ENCODE assay signal across 16 cellular contexts in genomic region chr10:103141950-103142349, GRCh38. TPM values are rescaled to one million over a fixed set of nuclear protein-coding genes. Genes with fewer than 3 reads are reported as not detected.
A peak's percentile ranks its signal among the peaks of the same experiment; 100 is the strongest.
DNase-seq lines count a peak whose midpoint lies in the region; ATAC-seq and TF ChIP-seq lines count a peak whose summit lies in the region.
"Had no signal": no experiment of that assay in that cellular context is flagged by ENCODE, and none has a peak within 500 bp of the region (broad histone marks: within the 10 kb centered on the region; RNA-seq: fewer than 3 reads in every experiment).

No MANE protein-coding gene starts in this region.

- H3K14ac ChIP-seq in H9 (ENCODE audit: insufficient read depth, low read length), result no peak overlapping the region

- no peak overlapping the region for H2BK12ac ChIP-seq in H9 (ENCODE audit: insufficient read length, low read depth, low read length)

- no peak for ATAC-seq in T-helper 17 cell
- ATAC-seq in stimulated activated naive B cell treated with anti-CD40 and anti-IgM and Interleukin-4, amounts not matched to agents 10 μg/mL and 1 μg/mL and 100 μg/mL, for 72 hours (replicated peaks), result no peak
- ATAC-seq: HCT116, K562 had no signal

- H3K4me1 Mint-ChIP-seq in H9, result peaks cover 8 to 13% of the 10 kb centered on the region in 2 experiments
- peaks cover 20% of the 10 kb centered on the region for H3K4me1 Mint-ChIP-seq in T-helper 17 cell
- H3K4me1 Mint-ChIP-seq in nephron, result peaks cover 46% of the 10 kb centered on the region
- H3K4me1 Mint-ChIP-seq in stimulated activated naive B cell treated with anti-CD40 and anti-IgM and Interleukin-4, amounts not matched to agents 10 μg/mL and 1 μg/mL and 100 μg/mL, for 72 hours, result peaks cover 0 to 3% of the 10 kb centered on the region in 2 donors
- H3K4me1 Mint-ChIP-seq: B cell had no signal

- H2BK5ac ChIP-seq in H9 (ENCODE audit: insufficient read length, low read length), result no peak overlapping the region

- H3K36me3 Mint-ChIP-seq in H9 (ENCODE audit: insufficient read depth in 1 of 3, low read depth in 3 of 3) (peaks cover 10 to 28% (median 14%) of the 10 kb centered on the region in 3 experiments), T-helper 17 cell (ENCODE audit: low read depth) (peaks cover 7% of the 10 kb centered on the region), nephron (ENCODE audit: low read depth) (peaks cover 44% of the 10 kb centered on the region)
- H3K36me3 Mint-ChIP-seq in stimulated activated naive B cell treated with anti-CD40 and anti-IgM and Interleukin-4, amounts not matched to agents 10 μg/mL and 1 μg/mL and 100 μg/mL, for 72 hours, result peaks cover 21 to 38% of the 10 kb centered on the region in 2 donors

- no peak overlapping the region for H2AFZ ChIP-seq in H9 (ENCODE audit: low read length)

- H3K4ac ChIP-seq in H9 (ENCODE audit: low read depth, low read length), result no peak overlapping the region

- no peak overlapping the region for H4K91ac ChIP-seq in H9 (ENCODE audit: insufficient read length, low read depth, low read length)

- no peaks in the 10 kb centered on the region for H3K27me3 ChIP-seq in H9 (ENCODE audit: insufficient read depth, low read length)

- H3K27me3 Mint-ChIP-seq in H9 (ENCODE audit: low read depth), result no peaks in the 10 kb centered on the region
- no peaks in the 10 kb centered on the region for H3K27me3 Mint-ChIP-seq in T-helper 17 cell
- no peaks in the 10 kb centered on the region for H3K27me3 Mint-ChIP-seq in nephron (ENCODE audit: low read depth)
- no peaks in the 10 kb centered on the region for H3K27me3 Mint-ChIP-seq in stimulated activated naive B cell treated with anti-CD40 and anti-IgM and Interleukin-4, amounts not matched to agents 10 μg/mL and 1 μg/mL and 100 μg/mL, for 72 hours
- H3K27me3 Mint-ChIP-seq: B cell; CD4-positive, CD25-positive, alpha-beta regulatory T cell had no signal

- no peak overlapping the region for H3K9ac ChIP-seq in H9 (ENCODE audit: extremely low read depth, insufficient read length, low read length)

- H3K27ac Mint-ChIP-seq in H9, result peak overlapping the region in 2 of 3 experiments; percentile 68 to 75; a peak in 4 of 7 replicates
- H3K27ac Mint-ChIP-seq in T-helper 17 cell, result peak overlapping the region; percentile 49
- H3K27ac Mint-ChIP-seq in nephron, result peak overlapping the region; percentile 26 to 61 (median 45)
- peak overlapping the region; percentile 15 for H3K27ac Mint-ChIP-seq in stimulated activated naive B cell treated with anti-CD40 and anti-IgM and Interleukin-4, amounts not matched to agents 10 μg/mL and 1 μg/mL and 100 μg/mL, for 72 hours
- H3K27ac Mint-ChIP-seq: B cell had no signal

- H3K4me3 Mint-ChIP-seq in H9, result no peak overlapping the region
- no peak overlapping the region for H3K4me3 Mint-ChIP-seq in T-helper 17 cell
- peak overlapping the region in 1 of 3 experiments; percentile 10 for H3K4me3 Mint-ChIP-seq in nephron
- no peak overlapping the region for H3K4me3 Mint-ChIP-seq in stimulated activated naive B cell treated with anti-CD40 and anti-IgM and Interleukin-4, amounts not matched to agents 10 μg/mL and 1 μg/mL and 100 μg/mL, for 72 hours
- H3K4me3 Mint-ChIP-seq: B cell; CD4-positive, CD25-positive, alpha-beta regulatory T cell had no signal

- no peak overlapping the region for H3K56ac ChIP-seq in H9 (ENCODE audit: insufficient read length, low read depth, low read length)

- H2BK15ac ChIP-seq in H9 (ENCODE audit: low read depth, low read length), result no peak overlapping the region

- H4K5ac ChIP-seq in H9 (ENCODE audit: insufficient read length, low read depth, low read length), result no peak overlapping the region

- H2BK120ac ChIP-seq in H9 (ENCODE audit: low read depth, low read length, poor library complexity, severe bottlenecking), result no peak overlapping the region

- no peak overlapping the region for H3K18ac ChIP-seq in H9 (ENCODE audit: insufficient read length, low read depth, low read length)

- H3K9me3 ChIP-seq in H9 (ENCODE audit: control insufficient read depth, low read depth, low read length) (no peaks in the 10 kb centered on the region), T-helper 17 cell (ENCODE audit: control insufficient read depth, low read length, poor library complexity, severe bottlenecking) (no peaks in the 10 kb centered on the region)

- no peak overlapping the region for H3K23ac ChIP-seq in H9 (ENCODE audit: insufficient read length, low read depth, low read length)

- no peak for DNase-seq in H9
- no peak for DNase-seq in T-helper 17 cell
- no peak for DNase-seq in stimulated activated naive B cell treated with anti-CD40 and anti-IgM and Interleukin-4, amounts not matched to agents 10 μg/mL and 1 μg/mL and 100 μg/mL, for 72 hours
- no peak for DNase-seq in NCI-H187 (lab: John Stamatoyannopoulos, UW)
- no peak for DNase-seq in activated T-cell treated with anti-CD3 and anti-CD28 coated beads for 4 hours
- no peak for DNase-seq in NCI-H774 (lab: John Stamatoyannopoulos, UW)
- DNase-seq: CD4-positive, CD25-positive, alpha-beta regulatory T cell; NCI-H187 treated with DMSO at 0.1 percent for 48 hours; NCI-H69; NK-92 treated with Interleukin-12 subunit alpha and Interleukin-12 subunit beta, amount 100 ng/mL, for 24 hours; RPMI8226; SIG-M5 had no signal

- H3K27ac ChIP-seq in H9 (ENCODE audit: insufficient read length, low read depth, low read length), result no peak overlapping the region

- no peak overlapping the region for H2AK5ac ChIP-seq in H9 (ENCODE audit: insufficient read length, low read length)

- H3K79me1 ChIP-seq in H9 (ENCODE audit: insufficient read depth, low read depth, low read length, poor library complexity, severe bottlenecking), result no peaks in the 10 kb centered on the region

- no peak overlapping the region for H3T11ph ChIP-seq in H9 (ENCODE audit: low read length)

- no peak for TF ChIP-seq CTCF in H9 (conservative IDR thresholded peaks at IDR 0.05)
- no peak for TF ChIP-seq CTCF in nephron (IDR thresholded peaks at IDR 0.05; ENCODE audit: unreplicated experiment in 3 of 3)

- peaks cover 2% of the 10 kb centered on the region; the same call in 1 of the 2 replicates for H3K4me1 ChIP-seq in H9 (ENCODE audit: insufficient read depth, low read length)

- no peaks in the 10 kb centered on the region for H3K23me2 ChIP-seq in H9 (ENCODE audit: insufficient read length, low read depth, low read length, poor library complexity, severe bottlenecking)

- no peaks in the 10 kb centered on the region for H4K20me1 ChIP-seq in H9 (ENCODE audit: control insufficient read depth, insufficient read depth, insufficient read length)

- H2BK20ac ChIP-seq in H9 (ENCODE audit: low read depth, low read length, poor library complexity, severe bottlenecking), result no peak overlapping the region

- no peaks in the 10 kb centered on the region for H3K79me2 ChIP-seq in H9 (ENCODE audit: insufficient read depth, low read length)

- H3K9me3 Mint-ChIP-seq in H9 (no peaks in the 10 kb centered on the region), nephron (no peaks in the 10 kb centered on the region)
- H3K9me3 Mint-ChIP-seq in stimulated activated naive B cell treated with anti-CD40 and anti-IgM and Interleukin-4, amounts not matched to agents 10 μg/mL and 1 μg/mL and 100 μg/mL, for 72 hours, result no peaks in the 10 kb centered on the region
- H3K9me3 Mint-ChIP-seq: CD4-positive, CD25-positive, alpha-beta regulatory T cell had no signal

- H3K4me2 ChIP-seq in H9 (ENCODE audit: insufficient read depth, insufficient read length, low read length), result no peak overlapping the region

- WGBS in H9 (ENCODE audit: extremely low coverage, insufficient read length, low lambda C conversion rate), result no CpG with 5 or more reads among the region's 2 CpGs

- H4K8ac ChIP-seq in H9 (replicated peaks; ENCODE audit: insufficient read length, low read depth, low read length), result no peak overlapping the region

RNA-seq across cellular contexts. Expression of gene NT5C2, which starts 51.1 kb away (rescaled TPM):
- 64.4 and 69.6 TPM in 2 replicates for total RNA-seq in H9 (2021)
- total RNA-seq in T-helper 17 cell, result 10 to 100 TPM; 49.1 to 58.0 TPM

Comparison
In these comparisons a context has a peak if more than half of its experiments do, and no peak if none do; other contexts are left out.
1. H3K27ac Mint-ChIP-seq: peak in every context shown above with its lines; median percentile 72 in H9; 49 in T-helper 17 cell; 45 in nephron; 15 in stimulated activated naive B cell treated with anti-CD40 and anti-IgM and Interleukin-4, amounts not matched to agents 10 μg/mL and 1 μg/mL and 100 μg/mL, for 72 hours.